Comparison of ENCODE assay signal across 26 cellular contexts in genomic region chr2:42799881-42800280, GRCh38. TPM values are rescaled to one million over a fixed set of nuclear protein-coding genes. Genes with fewer than 3 reads are reported as not detected.
"Had no signal": no experiment of that assay in that cellular context is flagged by ENCODE, and none has a peak within 500 bp of the region (broad histone marks: within the 10 kb centered on the region; RNA-seq: fewer than 3 reads in every experiment).

No MANE protein-coding gene starts in this region.

- FAIRE-seq: colon had no signal

- ATAC-seq: heart left ventricle; left lobe of liver; mucosa of descending colon; sciatic nerve; stimulated activated naive B cell treated with anti-CD40 and anti-IgM and Interleukin-4, amounts not matched to agents 10 μg/mL and 1 μg/mL and 100 μg/mL, for 72 hours had no signal

- H3K4me3 Mint-ChIP-seq: stimulated activated naive B cell treated with anti-CD40 and anti-IgM and Interleukin-4, amounts not matched to agents 10 μg/mL and 1 μg/mL and 100 μg/mL, for 72 hours had no signal

- H3K4me3 ChIP-seq: esophagus squamous epithelium, heart left ventricle, mucosa of descending colon, spleen, stomach, thoracic aorta, transverse colon had no signal

- H3K36me3 ChIP-seq: esophagus squamous epithelium, heart left ventricle, spleen, stomach, thoracic aorta, transverse colon had no signal

- H3K27ac Mint-ChIP-seq: stimulated activated naive B cell treated with anti-CD40 and anti-IgM and Interleukin-4, amounts not matched to agents 10 μg/mL and 1 μg/mL and 100 μg/mL, for 72 hours had no signal

- DNase-seq: dermis blood vessel endothelial cell; esophagus squamous epithelium; foreskin melanocyte; heart left ventricle; hippocampal formation; mammary epithelial cell; mucosa of descending colon; spleen; stimulated activated CD4-positive, alpha-beta T cell treated with anti-CD3 and anti-CD28 coated beads, Interleukin-15, amount 100 ng/mL, for 24 hours; stimulated activated CD4-positive, alpha-beta T cell treated with anti-CD3 and anti-CD28 coated beads, Interleukin-1b, Interleukin-23, amount 100 ng/mL, for 48 hours; stimulated activated CD4-positive, alpha-beta T cell treated with anti-CD3 and anti-CD28 coated beads, Interleukin-4, amount 100 ng/mL, for 24 hours; stimulated activated naive B cell treated with anti-CD40 and anti-IgM and Interleukin-4, amounts not matched to agents 10 μg/mL and 1 μg/mL and 100 μg/mL, for 72 hours; stomach; substantia nigra; transverse colon had no signal

- H3K27ac ChIP-seq: esophagus squamous epithelium, heart left ventricle, neutrophil, spleen, stomach, thoracic aorta, transverse colon had no signal

- H3K9me3 Mint-ChIP-seq: naive thymus-derived CD8-positive, alpha-beta T cell; stimulated activated naive B cell treated with anti-CD40 and anti-IgM and Interleukin-4, amounts not matched to agents 10 μg/mL and 1 μg/mL and 100 μg/mL, for 72 hours had no signal

- H3K9me3 ChIP-seq: esophagus squamous epithelium, heart left ventricle, mucosa of descending colon, neutrophil, spleen, stomach, thoracic aorta, transverse colon had no signal

- H3K27me3 Mint-ChIP-seq: naive thymus-derived CD8-positive, alpha-beta T cell; stimulated activated naive B cell treated with anti-CD40 and anti-IgM and Interleukin-4, amounts not matched to agents 10 μg/mL and 1 μg/mL and 100 μg/mL, for 72 hours had no signal

- H3K36me3 Mint-ChIP-seq: naive thymus-derived CD8-positive, alpha-beta T cell had no signal

- H3K27me3 ChIP-seq: esophagus squamous epithelium, heart left ventricle, neutrophil, spleen, stomach, transverse colon had no signal

RNA-seq across cellular contexts. Expression of gene HAAO, which starts 7.5 kb away (rescaled TPM):
- total RNA-seq: dermis blood vessel endothelial cell, glomerular endothelial cell had no signal
- polyA plus RNA-seq: mammary epithelial cell, neural cell had no signal

RNA-seq across cellular contexts. Expression of gene OXER1, which starts 35.9 kb away (rescaled TPM):
- total RNA-seq: dermis blood vessel endothelial cell, epithelial cell of proximal tubule, glomerular endothelial cell, osteocyte, pulmonary artery endothelial cell had no signal
- polyA plus RNA-seq: mammary epithelial cell, neural cell had no signal
